1 cellular context compared by ENCODE assay signal in genomic region chr13:100525453-100526298, GRCh38.
TF ChIP-seq lines count a peak whose summit lies in the region.

No MANE protein-coding gene starts in this region.

TF ChIP-seq in HepG2, 621 proteins besides CTCF, POLR2A, EP300 and RAD21 (continued from another document):
- peak; percentile 86 for TF ChIP-seq PAXIP1 (CRISPR knock-in tag; conservative IDR thresholded peaks at IDR 0.05)
- TF ChIP-seq ELF3 (CRISPR knock-in tag; IDR thresholded peaks at IDR 0.05): 0 out of 2 replicates have a peak, but pooled peaks have one; percentile 17
- 0 out of 2 replicates have a peak, but pooled peaks have one; percentile 59 for TF ChIP-seq BRCA1 (CRISPR knock-in tag; IDR thresholded peaks at IDR 0.05)
- peak; percentile 46; the same call in 1 of the 2 replicates for TF ChIP-seq KLF9 (CRISPR knock-in tag; IDR thresholded peaks at IDR 0.05; ENCODE audit: low read depth)
- no peak for TF ChIP-seq ZNF713 (CRISPR knock-in tag; IDR thresholded peaks at IDR 0.05)
- TF ChIP-seq ZNF441 (CRISPR knock-in tag; IDR thresholded peaks at IDR 0.05; ENCODE audit: borderline replicate concordance): no peak
- no peak for TF ChIP-seq ZNF282 (IDR thresholded peaks at IDR 0.05; ENCODE audit: partially characterized antibody)
- TF ChIP-seq SOX6 (IDR thresholded peaks at IDR 0.05): no peak
- peak; percentile 69 for TF ChIP-seq SOX6 (CRISPR knock-in tag; IDR thresholded peaks at IDR 0.05)
